In the genomic region with DNA sequence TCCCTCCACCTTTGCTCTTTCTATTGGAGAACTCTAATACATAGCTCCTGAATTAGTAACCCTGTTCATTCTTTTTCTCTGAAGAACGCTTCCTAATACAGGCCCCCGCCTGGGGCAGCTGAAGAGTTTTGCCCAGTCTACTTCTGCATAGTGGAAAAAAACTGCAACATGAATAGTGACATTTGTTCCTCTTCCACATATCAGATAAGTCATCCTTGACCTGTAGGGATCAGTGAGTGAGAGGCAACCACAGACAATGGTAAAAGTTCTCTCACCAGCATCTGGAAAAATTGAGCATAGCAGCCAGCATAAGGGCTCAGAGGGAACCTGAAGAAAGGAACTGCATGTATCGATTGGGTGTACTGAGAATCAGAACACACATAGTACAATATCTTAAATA, we compare ENCODE assay signal across 35 cellular contexts.
"Had no signal": no experiment of that assay in that cellular context is flagged by ENCODE, and none has a peak within 500 bp of the region (broad histone marks: within the 10 kb centered on the region; RNA-seq: fewer than 3 reads in every experiment).

No MANE protein-coding gene starts in this region.

- H3K27ac ChIP-seq: adrenal gland, body of pancreas, brain microvascular endothelial cell, breast epithelium, VCaP had no signal

- H3K36me3 ChIP-seq: adrenal gland, brain microvascular endothelial cell, breast epithelium had no signal

- ATAC-seq: activated CD8-positive, alpha-beta T cell treated with anti-CD3 and anti-CD28 coated beads for 36 hours; activated naive CD4-positive, alpha-beta T cell treated with anti-CD3 and anti-CD28 coated beads, Interleukin-2, amount 50 U/mL, for 72 hours; activated T-cell treated with anti-CD3 and anti-CD28 coated beads, Interleukin-2, amount 50 U/mL, for 4 hours; activated T-cell treated with anti-CD3 and anti-CD28 coated beads, Interleukin-2, amount 50 U/mL, for 72 hours; activated T-helper 17 cell treated with anti-CD3 and anti-CD28 coated beads, Interleukin-2, amount 50 U/mL, for 72 hours; body of pancreas had no signal

- H3K27me3 Mint-ChIP-seq: activated B cell treated with CpG ODN at 0.5 μM for 24 hours; activated CD4-positive, alpha-beta memory T cell treated with anti-CD3 and anti-CD28 coated beads for 36 hours; activated CD8-positive, alpha-beta T cell treated with anti-CD3 and anti-CD28 coated beads for 36 hours had no signal

- DNase-seq: activated B cell treated with CpG ODN at 0.5 μM for 24 hours; activated CD4-positive, alpha-beta memory T cell treated with anti-CD3 and anti-CD28 coated beads for 36 hours; activated CD4-positive, alpha-beta T cell treated with anti-CD3 and anti-CD28 coated beads for 4 hours; activated CD4-positive, alpha-beta T cell treated with anti-CD3 and anti-CD28 coated beads, Interleukin-2, amount 10 ng/mL, durations not matched to agents 24 days and 14 days; activated CD4-positive, alpha-beta T cell treated with anti-CD3 and anti-CD28 coated beads, Interleukin-2, amount 50 U/mL, for 1 hour; activated CD4-positive, alpha-beta T cell treated with anti-CD3 and anti-CD28 coated beads, Interleukin-2, amount 50 U/mL, for 4 hours; activated CD4-positive, CD25-positive, alpha-beta regulatory T cell treated with anti-CD3 and anti-CD28 coated beads, Interleukin-2, amount 50 U/mL, for 72 hours; activated CD8-positive, alpha-beta memory T cell treated with anti-CD3 and anti-CD28 coated beads, Interleukin-2, amount 50 U/mL, for 4 hours; activated CD8-positive, alpha-beta T cell treated with anti-CD3 and anti-CD28 coated beads for 36 hours; activated effector memory CD4-positive, alpha-beta T cell treated with anti-CD3 and anti-CD28 coated beads, Interleukin-2, amount 50 U/mL, for 16 hours; activated gamma-delta T cell treated with Interleukin-2 at 50 U/mL for 16 hours; activated naive CD4-positive, alpha-beta T cell; activated naive CD4-positive, alpha-beta T cell treated with anti-CD3 and anti-CD28 coated beads for 36 hours; activated naive CD4-positive, alpha-beta T cell treated with anti-CD3 and anti-CD28 coated beads, Interleukin-2, amount 50 U/mL, for 16 hours; activated naive CD8-positive, alpha-beta T cell treated with anti-CD3 and anti-CD28 coated beads, Interleukin-2, amount 10 ng/mL, durations not matched to agents 7 days and 5 days; activated T-cell treated with anti-CD3 and anti-CD28 coated beads for 4 hours; activated T-cell treated with anti-CD3 and anti-CD28 coated beads, Interleukin-2, amount 50 U/mL, for 1 hour; activated T-cell treated with anti-CD3 and anti-CD28 coated beads, Interleukin-2, amount 50 U/mL, for 4 hours; activated T-cell treated with anti-CD3 and anti-CD28 coated beads, Interleukin-2, amount 50 U/mL, for 72 hours; adrenal gland; amniotic stem cell; aorta; body of pancreas; brain microvascular endothelial cell; central memory CD4-positive, alpha-beta T cell; T-helper 1 cell; T-helper 2 cell; T-helper 9 cell had no signal

- H3K4me1 Mint-ChIP-seq: activated B cell treated with CpG ODN at 0.5 μM for 24 hours; activated naive CD8-positive, alpha-beta T cell treated with anti-CD3 and anti-CD28 coated beads, Interleukin-2, amount 10 ng/mL, durations not matched to agents 7 days and 5 days; activated T-helper 17 cell treated with anti-CD3 and anti-CD28 coated beads, Interleukin-2, amount 50 U/mL, for 72 hours had no signal

- H3K27me3 ChIP-seq: adrenal gland, body of pancreas, brain microvascular endothelial cell, breast epithelium had no signal

- H3K4me3 Mint-ChIP-seq: activated B cell treated with CpG ODN at 0.5 μM for 24 hours; activated CD4-positive, alpha-beta memory T cell treated with anti-CD3 and anti-CD28 coated beads for 36 hours; activated CD4-positive, alpha-beta T cell treated with anti-CD3 and anti-CD28 coated beads, Interleukin-2, amount 10 ng/mL, durations not matched to agents 24 days and 14 days; activated CD8-positive, alpha-beta T cell treated with anti-CD3 and anti-CD28 coated beads for 36 hours; activated naive CD4-positive, alpha-beta T cell treated with anti-CD3 and anti-CD28 coated beads for 36 hours; activated naive CD8-positive, alpha-beta T cell treated with anti-CD3 and anti-CD28 coated beads, Interleukin-2, amount 10 ng/mL, durations not matched to agents 7 days and 5 days; activated T-cell treated with anti-CD3 and anti-CD28 coated beads, Interleukin-2, amount 50 U/mL, for 4 hours; activated T-cell treated with anti-CD3 and anti-CD28 coated beads, Interleukin-2, amount 50 U/mL, for 72 hours; activated T-helper 1 cell treated with anti-CD3 and anti-CD28 coated beads, Interleukin-12 subunit alpha, Interleukin-12 subunit beta, Interleukin-2, Interleukin-4 antibody, amounts not matched to agents 30 ng/mL and 10 ng/mL and 1 ng/mL, durations not matched to agents 14 hours and 24 hours and 36 hours; activated T-helper 17 cell treated with anti-CD3 and anti-CD28 coated beads, Interleukin-2, amount 50 U/mL, for 72 hours; T-helper 1 cell treated with Interleukin-12 subunit alpha and Interleukin-12 subunit beta and Interleukin-4 antibody, amounts not matched to agents 30 μg/mL and 1 μg/mL, for 36 hours; T-helper 2 cell treated with Interferon-gamma antibody and Interleukin-4, amounts not matched to agents 5 μg/mL and 100 μg/mL, for 36 hours had no signal

- H3K4me1 ChIP-seq: adrenal gland, body of pancreas, breast epithelium had no signal

- H3K27ac Mint-ChIP-seq: activated B cell treated with CpG ODN at 0.5 μM for 24 hours; activated CD4-positive, alpha-beta memory T cell treated with anti-CD3 and anti-CD28 coated beads for 36 hours; activated CD4-positive, alpha-beta T cell treated with anti-CD3 and anti-CD28 coated beads, Interleukin-2, amount 10 ng/mL, durations not matched to agents 24 days and 14 days; activated CD8-positive, alpha-beta T cell treated with anti-CD3 and anti-CD28 coated beads for 36 hours; activated naive CD4-positive, alpha-beta T cell treated with anti-CD3 and anti-CD28 coated beads for 36 hours; activated naive CD4-positive, alpha-beta T cell treated with anti-CD3 and anti-CD28 coated beads, Interleukin-2, amount 50 U/mL, for 72 hours; activated naive CD8-positive, alpha-beta T cell treated with anti-CD3 and anti-CD28 coated beads, Interleukin-2, amount 10 ng/mL, durations not matched to agents 7 days and 5 days; activated T-cell treated with anti-CD3 and anti-CD28 coated beads, Interleukin-2, amount 50 U/mL, for 72 hours; activated T-helper 1 cell treated with anti-CD3 and anti-CD28 coated beads, Interleukin-12 subunit alpha, Interleukin-12 subunit beta, Interleukin-2, Interleukin-4 antibody, amounts not matched to agents 30 ng/mL and 10 ng/mL and 1 ng/mL, durations not matched to agents 14 hours and 24 hours and 36 hours; activated T-helper 17 cell treated with anti-CD3 and anti-CD28 coated beads, Interleukin-2, amount 50 U/mL, for 72 hours; T-helper 1 cell treated with Interleukin-12 subunit alpha and Interleukin-12 subunit beta and Interleukin-4 antibody, amounts not matched to agents 30 μg/mL and 1 μg/mL, for 36 hours; T-helper 2 cell treated with Interferon-gamma antibody and Interleukin-4, amounts not matched to agents 5 μg/mL and 100 μg/mL, for 36 hours had no signal

- H3K4me3 ChIP-seq: adrenal gland, body of pancreas, breast epithelium had no signal

- H3K9me3 ChIP-seq: adrenal gland, body of pancreas, breast epithelium had no signal

- H3K9me3 Mint-ChIP-seq: activated CD4-positive, alpha-beta memory T cell treated with anti-CD3 and anti-CD28 coated beads for 36 hours; activated CD4-positive, alpha-beta T cell treated with anti-CD3 and anti-CD28 coated beads, Interleukin-2, amount 10 ng/mL, durations not matched to agents 24 days and 14 days; activated CD8-positive, alpha-beta T cell treated with anti-CD3 and anti-CD28 coated beads for 36 hours; activated naive CD4-positive, alpha-beta T cell treated with anti-CD3 and anti-CD28 coated beads for 36 hours; activated naive CD8-positive, alpha-beta T cell treated with anti-CD3 and anti-CD28 coated beads, Interleukin-2, amount 10 ng/mL, durations not matched to agents 7 days and 5 days; activated T-cell treated with anti-CD3 and anti-CD28 coated beads, Interleukin-2, amount 50 U/mL, for 4 hours; activated T-helper 17 cell treated with anti-CD3 and anti-CD28 coated beads, Interleukin-2, amount 50 U/mL, for 72 hours; T-helper 1 cell treated with Interleukin-12 subunit alpha and Interleukin-12 subunit beta and Interleukin-4 antibody, amounts not matched to agents 30 μg/mL and 1 μg/mL, for 36 hours had no signal
